In genomic region chr4:92477309-92477708, GRCh38 we compare ENCODE assay signal across 23 cellular contexts.
"Had no signal": no experiment of that assay in that cellular context is flagged by ENCODE, and none has a peak within 500 bp of the region (broad histone marks: within the 10 kb centered on the region; RNA-seq: fewer than 3 reads in every experiment).

No MANE protein-coding gene starts in this region.

- H3K4me3 Mint-ChIP-seq: dendritic cell treated with granulocyte-macrophage colony-stimulating factor and Interleukin-4, amounts not matched to agents 40 ng/mL and 50 ng/mL, for 4 days; effector memory CD8-positive, alpha-beta T cell; endodermal cell; naive thymus-derived CD4-positive, alpha-beta T cell had no signal

- DNase-seq: colonic mucosa; cortex of kidney; effector CD8-positive, alpha-beta T cell; effector memory CD8-positive, alpha-beta T cell; endodermal cell; foreskin melanocyte; gastrocnemius medialis; glutamatergic neuron; head of caudate nucleus; heart right ventricle; hippocampal formation; islet precursor cell; kidney; kidney glomerular epithelial cell; left colon; left ventricle myocardium inferior; lower lobe of right lung; mesenchymal stem cell; midbrain; naive thymus-derived CD4-positive, alpha-beta T cell had no signal

- H3K27ac ChIP-seq: colonic mucosa, esophagus muscularis mucosa, gastrocnemius medialis, heart right ventricle, left ventricle myocardium inferior, lower lobe of right lung had no signal

- H3K27me3 ChIP-seq: colonic mucosa, esophagus muscularis mucosa, gastrocnemius medialis, heart right ventricle had no signal

- H3K4me1 Mint-ChIP-seq: naive thymus-derived CD4-positive, alpha-beta T cell had no signal

- H3K4me1 ChIP-seq: colonic mucosa, esophagus muscularis mucosa, gastrocnemius medialis, heart right ventricle, left ventricle myocardium inferior, lower lobe of right lung had no signal

- H3K4me3 ChIP-seq: colonic mucosa, esophagus muscularis mucosa, gastrocnemius medialis, heart right ventricle, left ventricle myocardium inferior, lower lobe of right lung had no signal

- H3K36me3 ChIP-seq: colonic mucosa, esophagus muscularis mucosa, gastrocnemius medialis, heart right ventricle, left ventricle myocardium inferior, lower lobe of right lung had no signal

- H3K9me3 Mint-ChIP-seq: dendritic cell treated with granulocyte-macrophage colony-stimulating factor and Interleukin-4, amounts not matched to agents 40 ng/mL and 50 ng/mL, for 4 days; endodermal cell had no signal

- H3K27me3 Mint-ChIP-seq: dendritic cell treated with granulocyte-macrophage colony-stimulating factor and Interleukin-4, amounts not matched to agents 40 ng/mL and 50 ng/mL, for 4 days; effector memory CD8-positive, alpha-beta T cell; naive thymus-derived CD4-positive, alpha-beta T cell had no signal

- H3K27ac Mint-ChIP-seq: dendritic cell treated with granulocyte-macrophage colony-stimulating factor and Interleukin-4, amounts not matched to agents 40 ng/mL and 50 ng/mL, for 4 days; effector memory CD8-positive, alpha-beta T cell; endodermal cell; naive thymus-derived CD4-positive, alpha-beta T cell had no signal

- ATAC-seq: effector memory CD8-positive, alpha-beta T cell; gastrocnemius medialis; heart right ventricle; left colon; left lobe of liver; lower lobe of right lung; naive thymus-derived CD4-positive, alpha-beta T cell had no signal

- H3K36me3 Mint-ChIP-seq: naive thymus-derived CD4-positive, alpha-beta T cell had no signal
